In genomic region chr19:37007587-37008220, GRCh38 we compare ENCODE assay signal across 8 cellular contexts.
DNase-seq lines count a peak whose midpoint lies in the region; ATAC-seq and TF ChIP-seq lines count a peak whose summit lies in the region.

No MANE protein-coding gene starts in this region.

- H3K27me3 ChIP-seq in right atrium auricular region = no peaks in the 10 kb centered on the region

- peak overlapping the region; percentile 51 for H3K27ac ChIP-seq in right atrium auricular region

- H3K27ac Mint-ChIP-seq in endothelial cell (ENCODE audit: unreplicated experiment) = no peak overlapping the region

- H3K4me1 ChIP-seq in right atrium auricular region = peaks cover 0 to 4% of the 10 kb centered on the region in 2 donors

- no peak for TF ChIP-seq CTCF in right atrium auricular region (IDR thresholded peaks at IDR 0.05)
- no peak for TF ChIP-seq CTCF in endothelial cell (IDR thresholded peaks at IDR 0.05; ENCODE audit: unreplicated experiment)

- peaks cover 42% of the 10 kb centered on the region for H3K9me3 Mint-ChIP-seq in endothelial cell (ENCODE audit: unreplicated experiment)

- DNase-seq in NCI-H2029 treated with DMSO at 0.1 percent for 48 hours (lab: John Stamatoyannopoulos, UW) (peak; percentile 82), right atrium auricular region (ENCODE audit: low spot score) (peak; percentile 65), occipital lobe (lab: John Stamatoyannopoulos, UW) (no peak), endothelial cell (ENCODE audit: low spot score) (no peak), SKM-1 (lab: John Stamatoyannopoulos, UW; ENCODE audit: unreplicated experiment) (no peak)
- DNase-seq in activated effector memory CD4-positive, alpha-beta T cell treated with anti-CD3 and anti-CD28 coated beads, Interleukin-2, amount 50 U/mL, for 16 hours = peak; percentile 77
- DNase-seq in stimulated activated CD4-positive, alpha-beta T cell treated with anti-CD3 and anti-CD28 coated beads, Interleukin-1b, Interleukin-23, amount 100 ng/mL, for 48 hours = peak; percentile 44

- H3K36me3 Mint-ChIP-seq in endothelial cell (ENCODE audit: low read depth, unreplicated experiment) = peaks cover 28% of the 10 kb centered on the region

- no peaks in the 10 kb centered on the region for H3K36me3 ChIP-seq in right atrium auricular region

- H3K4me1 Mint-ChIP-seq in endothelial cell (ENCODE audit: unreplicated experiment) = no peaks in the 10 kb centered on the region

- peak overlapping the region; percentile 57 to 59 for H3K4me3 ChIP-seq in right atrium auricular region

- H3K27me3 Mint-ChIP-seq in endothelial cell (ENCODE audit: unreplicated experiment) = peaks cover 8% of the 10 kb centered on the region

- ATAC-seq in GM21390 (IDR thresholded peaks at IDR 0.05; ENCODE audit: unreplicated experiment) = no peak

- no peak overlapping the region for H3K4me3 Mint-ChIP-seq in endothelial cell (ENCODE audit: unreplicated experiment)

- peaks cover 0 to 13% of the 10 kb centered on the region in 2 donors for H3K9me3 ChIP-seq in right atrium auricular region

Comparison
In these comparisons a context has a peak if more than half of its experiments do, and no peak if none do; other contexts are left out.
1. DNase-seq: peak in NCI-H2029 treated with DMSO at 0.1 percent for 48 hours (single experiment), activated effector memory CD4-positive, alpha-beta T cell treated with anti-CD3 and anti-CD28 coated beads, Interleukin-2, amount 50 U/mL, for 16 hours (single experiment), right atrium auricular region (single experiment) and stimulated activated CD4-positive, alpha-beta T cell treated with anti-CD3 and anti-CD28 coated beads, Interleukin-1b, Interleukin-23, amount 100 ng/mL, for 48 hours (single experiment); none in occipital lobe (single experiment), endothelial cell (single experiment) and SKM-1 (single experiment).